ENCODE assay signal across 8 cellular contexts in the genomic region with DNA sequence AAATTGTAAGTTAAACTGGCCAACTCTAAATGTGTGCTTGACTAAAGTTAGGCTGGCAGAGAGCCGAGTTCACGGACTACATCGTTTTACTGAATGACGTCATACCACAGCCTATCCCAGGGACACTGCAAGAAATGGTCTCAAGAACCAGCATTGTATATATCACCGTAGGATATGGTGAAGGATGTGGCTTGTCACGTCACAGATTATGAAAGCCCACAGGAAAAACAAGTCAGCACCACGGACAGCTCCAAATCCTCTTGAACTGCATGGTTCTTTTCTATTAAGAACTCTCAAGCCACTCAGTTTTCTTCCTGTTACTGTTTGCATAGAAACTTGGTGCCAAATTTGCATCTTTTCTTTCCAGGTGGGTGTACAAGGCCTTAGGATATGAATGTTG.
A peak's percentile ranks its signal among the peaks of the same experiment; 100 is the strongest.
DNase-seq lines count a peak whose midpoint lies in the region; ATAC-seq and TF ChIP-seq lines count a peak whose summit lies in the region.

No MANE protein-coding gene starts in this region.

- H2BK120ac ChIP-seq in IMR-90 (ENCODE audit: low read depth, low read length), result no peak overlapping the region
- H2BK120ac ChIP-seq in neuronal stem cell (ENCODE audit: low read depth, low read length), result no peak overlapping the region

- POLR2A ChIA-PET in IMR-90 (lab: Charles Lee; ENCODE audit: unreplicated experiment), result no interaction called here

- peak overlapping the region in 1 of 3 donors; percentile 32 for H3K27ac Mint-ChIP-seq in CD4-positive, CD25-positive, alpha-beta regulatory T cell
- H3K27ac Mint-ChIP-seq in effector memory CD8-positive, alpha-beta T cell, result no peak overlapping the region

- no peak overlapping the region for H3K4me3 Mint-ChIP-seq in CD4-positive, CD25-positive, alpha-beta regulatory T cell
- H3K4me3 Mint-ChIP-seq in effector memory CD8-positive, alpha-beta T cell, result no peak overlapping the region

- H2AK5ac ChIP-seq in IMR-90 (ENCODE audit: low read depth, low read length), result no peak overlapping the region
- no peak overlapping the region for H2AK5ac ChIP-seq in neuronal stem cell (ENCODE audit: low read depth, low read length)

- TF ChIP-seq POLR2A in IMR-90 (IDR thresholded peaks at IDR 0.05; ENCODE audit: low read depth, low read length), result no peak

- no peaks in the 10 kb centered on the region for H4K20me1 ChIP-seq in IMR-90 (ENCODE audit: insufficient read depth, low read length)

- peaks cover 4% of the 10 kb centered on the region for H3K27me3 Mint-ChIP-seq in CD4-positive, CD25-positive, alpha-beta regulatory T cell
- H3K27me3 Mint-ChIP-seq in effector memory CD8-positive, alpha-beta T cell, result peaks cover 32 to 56% of the 10 kb centered on the region in 2 donors

- H3K9ac ChIP-seq in IMR-90 (ENCODE audit: low read depth, low read length) (no peak overlapping the region), neuronal stem cell (ENCODE audit: low read depth, low read length, poor library complexity) (no peak overlapping the region)

- H3K9me1 ChIP-seq in IMR-90 (ENCODE audit: insufficient read depth, low read length), result no peaks in the 10 kb centered on the region

- H3K4me1 ChIP-seq in CD4-positive, CD25-positive, alpha-beta regulatory T cell (ENCODE audit: control insufficient read depth, insufficient read depth, low read length, poor library complexity, severe bottlenecking), result no peaks in the 10 kb centered on the region
- H3K4me1 ChIP-seq in IMR-90 (ENCODE audit: control insufficient read depth, insufficient read depth, low read length) (no peaks in the 10 kb centered on the region), neuronal stem cell (ENCODE audit: control insufficient read depth in 2 of 2, insufficient read depth in 1 of 2, low read depth in 1 of 2, low read length in 2 of 2) (peaks cover 0 to 12% of the 10 kb centered on the region in 2 donors)

- H2BK12ac ChIP-seq in neuronal stem cell (ENCODE audit: low read length), result no peak overlapping the region

- no peak overlapping the region for H3K4me3 ChIP-seq in CD4-positive, CD25-positive, alpha-beta regulatory T cell (ENCODE audit: low read depth, low read length)
- H3K4me3 ChIP-seq in IMR-90 (ENCODE audit: insufficient read depth, low read depth, low read length) (no peak overlapping the region), neuronal stem cell (ENCODE audit: low read length in 2 of 2) (no peak overlapping the region)

- peak in 2 of 3 donors; percentile 47 to 80 for DNase-seq in CD4-positive, CD25-positive, alpha-beta regulatory T cell
- DNase-seq in IMR-90 (peak; percentile 69), neuronal stem cell (ENCODE audit: low spot score) (peak; percentile 86)
- peak; percentile 11 to 21 for DNase-seq in activated CD4-positive, alpha-beta T cell treated with anti-CD3 and anti-CD28 coated beads, Interleukin-2, amount 50 U/mL, for 24 hours (ENCODE audit: low read depth in 1 of 2, low spot score in 1 of 2)
- peak; percentile 49 to 70 (median 54) for DNase-seq in effector memory CD8-positive, alpha-beta T cell

- no peak overlapping the region for H4K5ac ChIP-seq in IMR-90 (ENCODE audit: low read depth, low read length)

- CTCF ChIA-PET in IMR-90 (lab: Yijun Ruan, JAX), result interaction anchor here (1.1 kb wide), 1 partner anchor 13 kb away, joined by 5 read pairs; no protein-coding TSS in a partner anchor

- WGBS in IMR-90 (ENCODE audit: extremely low coverage in 2 of 2, insufficient read length in 1 of 2), 2 experiments, result no CpG with 5 or more reads among the region's 7 CpGs
- WGBS in neuronal stem cell (ENCODE audit: extremely low coverage in 2 of 2, insufficient read length in 2 of 2, insufficient replicate concordance in 1 of 2), 2 donors, result no CpG with 5 or more reads among the region's 7 CpGs

- TF ChIP-seq CTCF in IMR-90 (conservative IDR thresholded peaks at IDR 0.05; ENCODE audit: low read depth, low read length), result no peak

- H3K27ac ChIP-seq in CD4-positive, CD25-positive, alpha-beta regulatory T cell (ENCODE audit: insufficient read depth, low read length, poor library complexity, severe bottlenecking), result no peak overlapping the region
- H3K27ac ChIP-seq in IMR-90 (ENCODE audit: insufficient read depth, low read length) (no peak overlapping the region), neuronal stem cell (replicated peaks; ENCODE audit: low read length) (no peak overlapping the region)

- H3K14ac ChIP-seq in IMR-90 (replicated peaks; ENCODE audit: low read depth, low read length), result no peak overlapping the region
- H3K14ac ChIP-seq in neuronal stem cell (ENCODE audit: low read length), result no peak overlapping the region

- no peaks in the 10 kb centered on the region for H3K36me3 ChIP-seq in CD4-positive, CD25-positive, alpha-beta regulatory T cell (ENCODE audit: control insufficient read depth, insufficient read depth, low read length)
- H3K36me3 ChIP-seq in IMR-90 (ENCODE audit: control insufficient read depth, insufficient read depth, low read length) (no peaks in the 10 kb centered on the region), neuronal stem cell (replicated peaks in 1 of 2; ENCODE audit: control insufficient read depth in 2 of 2, insufficient read depth in 2 of 2, low read length in 2 of 2) (no peaks in the 10 kb centered on the region)

- TF ChIP-seq RAD21 in IMR-90 (IDR thresholded peaks at IDR 0.05; ENCODE audit: low read length), result no peak

- no peaks in the 10 kb centered on the region for H3K9me3 ChIP-seq in CD4-positive, CD25-positive, alpha-beta regulatory T cell (ENCODE audit: control insufficient read depth in 2 of 2, low read length in 2 of 2)
- no peaks in the 10 kb centered on the region for H3K9me3 ChIP-seq in IMR-90 (ENCODE audit: control insufficient read depth, insufficient read depth, low read length)
- H3K9me3 ChIP-seq in neuronal stem cell (replicated peaks in 1 of 2; ENCODE audit: control insufficient read depth in 2 of 2, insufficient read depth in 1 of 2, low read depth in 1 of 2, low read length in 2 of 2), result no peaks in the 10 kb centered on the region

- in situ Hi-C loops in IMR-90 (cut with MboI; ENCODE audit: low sequenced_read_pairs), result no loop called here

- H2BK5ac ChIP-seq in IMR-90 (ENCODE audit: low read depth, low read length, poor library complexity, severe bottlenecking) (no peak overlapping the region), neuronal stem cell (ENCODE audit: low read length) (no peak overlapping the region)

- H3K4me2 ChIP-seq in IMR-90 (ENCODE audit: low read depth, low read length), result no peak overlapping the region
- no peak overlapping the region for H3K4me2 ChIP-seq in neuronal stem cell (ENCODE audit: insufficient read depth, low read length, poor library complexity, severe bottlenecking)

- intact Hi-C loops in IMR-90 (cut with micrococcal nuclease), result no loop called here

- H3K4me1 Mint-ChIP-seq in CD4-positive, CD25-positive, alpha-beta regulatory T cell, result no peaks in the 10 kb centered on the region
- H3K4me1 Mint-ChIP-seq in effector memory CD8-positive, alpha-beta T cell (ENCODE audit: low read depth in 2 of 2), result no peaks in the 10 kb centered on the region

- H3K9me3 Mint-ChIP-seq in CD4-positive, CD25-positive, alpha-beta regulatory T cell, result peaks cover 0 to 2% (median 0%) of the 10 kb centered on the region in 7 donors
- no peaks in the 10 kb centered on the region for H3K9me3 Mint-ChIP-seq in effector memory CD8-positive, alpha-beta T cell

- H2BK20ac ChIP-seq in IMR-90 (ENCODE audit: low read depth, low read length), result no peak overlapping the region

- no peaks in the 10 kb centered on the region for H3K36me3 Mint-ChIP-seq in CD4-positive, CD25-positive, alpha-beta regulatory T cell
- H3K36me3 Mint-ChIP-seq in effector memory CD8-positive, alpha-beta T cell (ENCODE audit: insufficient read depth), result no peaks in the 10 kb centered on the region

- H3K4ac ChIP-seq in IMR-90 (ENCODE audit: low read depth, low read length) (no peak overlapping the region), neuronal stem cell (ENCODE audit: low read length) (no peak overlapping the region)

- no peak overlapping the region for H4K8ac ChIP-seq in IMR-90 (ENCODE audit: low read depth in 2 of 2, low read length in 2 of 2)
- H4K8ac ChIP-seq in neuronal stem cell (ENCODE audit: low read depth, low read length), result no peak overlapping the region

- H3K56ac ChIP-seq in IMR-90 (ENCODE audit: extremely low read depth, insufficient read depth, low read length), result no peak overlapping the region

- no peak for ATAC-seq in CD4-positive, CD25-positive, alpha-beta regulatory T cell (ENCODE audit: low read depth in 2 of 2)
- ATAC-seq in IMR-90 (ENCODE audit: low read depth) (peak; percentile 70), HG03378 (IDR thresholded peaks at IDR 0.05; ENCODE audit: unreplicated experiment) (no peak), GM18858 (IDR thresholded peaks at IDR 0.05; ENCODE audit: unreplicated experiment) (no peak), HG02938 (IDR thresholded peaks at IDR 0.05; ENCODE audit: unreplicated experiment) (no peak)
- ATAC-seq in effector memory CD8-positive, alpha-beta T cell (replicated peaks), result peak; percentile 58

- H4K91ac ChIP-seq in IMR-90 (ENCODE audit: insufficient read depth, low read depth, low read length) (no peak overlapping the region), neuronal stem cell (ENCODE audit: low read depth, low read length, poor library complexity) (no peak overlapping the region)

- no peaks in the 10 kb centered on the region for H3K79me1 ChIP-seq in IMR-90 (ENCODE audit: low read depth in 1 of 2, low read length in 2 of 2)
- H3K79me1 ChIP-seq in neuronal stem cell (ENCODE audit: low read depth, low read length), result no peaks in the 10 kb centered on the region

- H3K23ac ChIP-seq in IMR-90 (ENCODE audit: low read depth, low read length) (no peak overlapping the region), neuronal stem cell (ENCODE audit: low read depth, low read length, poor library complexity) (no peak overlapping the region)

- no peak overlapping the region for H2AK9ac ChIP-seq in IMR-90 (replicated peaks; ENCODE audit: low read depth, low read length, poor library complexity)

- H3K18ac ChIP-seq in IMR-90 (ENCODE audit: low read depth, low read length) (no peak overlapping the region), neuronal stem cell (ENCODE audit: low read length) (no peak overlapping the region)

- H2BK15ac ChIP-seq in IMR-90 (ENCODE audit: low read depth, low read length) (no peak overlapping the region), neuronal stem cell (ENCODE audit: low read length) (no peak overlapping the region)

- no peak overlapping the region for H2AFZ ChIP-seq in IMR-90 (replicated peaks; ENCODE audit: low read length, poor library complexity)
- H2AFZ ChIP-seq in neuronal stem cell (ENCODE audit: low read length), result no peak overlapping the region

- H3K27me3 ChIP-seq in CD4-positive, CD25-positive, alpha-beta regulatory T cell (ENCODE audit: control insufficient read depth, insufficient read depth, low read length), result no peaks in the 10 kb centered on the region
- H3K27me3 ChIP-seq in IMR-90 (ENCODE audit: control insufficient read depth, insufficient read depth, low read length) (peaks cover 5% of the 10 kb centered on the region; the same call in 1 of the 2 replicates), neuronal stem cell (ENCODE audit: control insufficient read depth in 3 of 3, insufficient read depth in 3 of 3, low read depth in 1 of 3, low read length in 3 of 3) (no peaks in the 10 kb centered on the region)

- no TSS peak for BruUV-seq in IMR-90 (replicated peaks; lab: Mats Ljungman, UMichigan)

- dilution Hi-C loops in IMR-90 (cut with HindIII; ENCODE audit: low sequenced_read_pairs, unreplicated experiment), result no loop called here

Comparison
In these comparisons a context has a peak if more than half of its experiments do, and no peak if none do; other contexts are left out.
1. ATAC-seq: peak in IMR-90 (single experiment) and effector memory CD8-positive, alpha-beta T cell (single experiment); none in CD4-positive, CD25-positive, alpha-beta regulatory T cell (0 of 2), HG03378 (single experiment), GM18858 (single experiment) and HG02938 (single experiment).
2. DNase-seq: peak in every context shown above with its lines; median percentile 86 in neuronal stem cell; 69 in IMR-90; 64 in CD4-positive, CD25-positive, alpha-beta regulatory T cell; 54 in effector memory CD8-positive, alpha-beta T cell; 16 in activated CD4-positive, alpha-beta T cell treated with anti-CD3 and anti-CD28 coated beads, Interleukin-2, amount 50 U/mL, for 24 hours.